In the genomic region with DNA sequence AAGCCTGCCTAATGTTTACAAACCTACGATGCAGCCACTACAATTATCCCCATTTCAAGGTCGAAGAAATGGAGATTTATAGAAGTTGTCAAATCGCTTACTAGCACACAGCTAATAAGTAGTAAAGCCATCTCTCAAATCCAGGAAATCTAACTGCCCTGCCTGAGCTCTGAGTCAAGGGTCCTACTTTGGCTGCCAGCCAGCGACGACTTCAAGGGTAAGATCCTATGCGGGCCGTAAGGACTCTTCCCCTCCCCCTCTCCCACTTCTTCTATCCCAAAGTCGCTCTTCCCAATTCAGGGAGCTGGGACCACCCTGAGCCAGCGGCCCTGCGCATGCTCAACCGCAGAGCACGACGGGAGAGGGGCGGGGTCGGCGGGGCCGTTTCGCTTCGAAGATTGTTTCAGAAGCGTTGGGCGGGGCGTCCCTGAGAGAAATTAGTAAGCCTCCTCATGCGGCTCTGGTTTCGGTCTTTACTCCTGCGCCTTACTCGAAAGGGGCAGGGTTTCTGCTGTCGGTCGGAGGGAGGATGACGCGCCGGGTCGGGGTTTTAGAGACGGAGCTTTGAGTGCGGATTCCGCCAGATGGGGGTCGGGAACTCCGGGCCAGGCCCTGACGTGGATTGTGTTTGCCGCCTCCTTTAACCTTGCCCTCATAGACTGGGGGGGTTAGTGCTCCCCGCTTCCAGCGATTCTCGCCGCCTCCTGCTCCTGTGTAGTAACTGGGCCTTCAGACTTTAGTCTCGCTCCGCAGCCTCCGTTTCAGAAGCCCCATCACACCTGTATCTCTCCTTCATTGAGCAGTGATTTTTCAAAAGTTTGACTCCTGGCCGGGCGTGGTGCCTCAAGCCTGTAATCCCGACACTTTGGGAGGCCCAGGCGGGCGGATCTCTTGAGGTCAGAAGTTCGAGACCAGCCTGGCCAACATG, we compare ENCODE assay signal across 1 cellular context.
TF ChIP-seq lines count a peak whose summit lies in the region.

A gene (plus strand): TSS at position 383 of the 928 bp plus-strand sequence. CDS start 14,603 bp downstream, outside the sequence.

TF ChIP-seq in K562, 482 proteins besides CTCF, POLR2A, EP300 and RAD21 (continued from another document and continues in another):
- TF ChIP-seq, protein P1, sequence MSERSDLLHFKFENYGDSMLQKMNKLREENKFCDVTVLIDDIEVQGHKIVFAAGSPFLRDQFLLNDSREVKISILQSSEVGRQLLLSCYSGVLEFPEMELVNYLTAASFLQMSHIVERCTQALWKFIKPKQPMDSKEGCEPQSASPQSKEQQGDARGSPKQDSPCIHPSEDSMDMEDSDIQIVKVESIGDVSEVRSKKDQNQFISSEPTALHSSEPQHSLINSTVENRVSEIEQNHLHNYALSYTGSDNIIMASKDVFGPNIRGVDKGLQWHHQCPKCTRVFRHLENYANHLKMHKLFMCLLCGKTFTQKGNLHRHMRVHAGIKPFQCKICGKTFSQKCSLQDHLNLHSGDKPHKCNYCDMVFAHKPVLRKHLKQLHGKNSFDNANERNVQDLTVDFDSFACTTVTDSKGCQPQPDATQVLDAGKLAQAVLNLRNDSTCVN (CRISPR knock-in tag; IDR thresholded peaks at IDR 0.05), result no peak
- TF ChIP-seq NFIC (IDR thresholded peaks at IDR 0.05) (peak; percentile 86), SP1 (CRISPR knock-in tag; IDR thresholded peaks at IDR 0.05) (peak; percentile 68; the same call in 1 of the 2 replicates), ARNT (IDR thresholded peaks at IDR 0.05) (peak in 1 of 2 experiments; percentile 59; a peak in 1 of 4 replicates), CEBPG (CRISPR knock-in tag; IDR thresholded peaks at IDR 0.05) (no peak; the same call in 1 of the 2 replicates), CEBPG (tag; conservative IDR thresholded peaks at IDR 0.05 in 1 of 2, IDR thresholded peaks at IDR 0.05 in 1 of 2) (no peak), ARID2 (IDR thresholded peaks at IDR 0.05) (no peak), ESRRA (IDR thresholded peaks at IDR 0.05; ENCODE audit: borderline replicate concordance, low read depth) (peak; percentile 68; the same call in 1 of the 2 replicates), TCF7L2 (IDR thresholded peaks at IDR 0.05; ENCODE audit: low read depth, low read length) (no peak), ADNP (tag; IDR thresholded peaks at IDR 0.05) (peak; percentile 74), ZFP36 (IDR thresholded peaks at IDR 0.05; ENCODE audit: low read depth, low read length, partially characterized antibody) (peak; percentile 2), NCOA2 (IDR thresholded peaks at IDR 0.05; ENCODE audit: partially characterized antibody in 2 of 2) (no peak), BACH1 (tag; IDR thresholded peaks at IDR 0.05) (no peak), MXI1 (IDR thresholded peaks at IDR 0.05; ENCODE audit: low read depth, low read length) (peak; percentile 24; the same call in 1 of the 2 replicates), KLF16 (IDR thresholded peaks at IDR 0.05) (no peak), HSF4 (CRISPR knock-in tag; IDR thresholded peaks at IDR 0.05; ENCODE audit: borderline replicate concordance) (no peak), WHSC1 (IDR thresholded peaks at IDR 0.05; ENCODE audit: low read length) (no peak), SRSF1 (IDR thresholded peaks at IDR 0.05; ENCODE audit: low read depth, low read length) (no peak), POLR2B (IDR thresholded peaks at IDR 0.05; ENCODE audit: low read depth, partially characterized antibody) (peak; percentile 85), ILF3 (IDR thresholded peaks at IDR 0.05; ENCODE audit: borderline replicate concordance) (no peak), STAT5B (CRISPR knock-in tag; IDR thresholded peaks at IDR 0.05) (no peak), TAF9B (IDR thresholded peaks at IDR 0.05; ENCODE audit: partially characterized antibody) (peak; percentile 68), MCM7 (IDR thresholded peaks at IDR 0.05) (no peak), MED1 (CRISPR knock-in tag; IDR thresholded peaks at IDR 0.05; ENCODE audit: borderline replicate concordance) (no peak), RFX5 (IDR thresholded peaks at IDR 0.05; ENCODE audit: low read depth, low read length) (no peak), CXXC5 (CRISPR knock-in tag; IDR thresholded peaks at IDR 0.05) (peak; percentile 82), CBX3 (IDR thresholded peaks at IDR 0.05; ENCODE audit: borderline replicate concordance in 1 of 2, low read length in 2 of 2) (peak in 1 of 2 experiments; percentile 52; a peak in 1 of 3 replicates), TRIM24 (IDR thresholded peaks at IDR 0.05) (no peak), POU5F1 (IDR thresholded peaks at IDR 0.05; ENCODE audit: borderline replicate concordance, low read depth, low read length, partially characterized antibody) (no peak), HNRNPLL (IDR thresholded peaks at IDR 0.05; ENCODE audit: low read depth, low read length, poor library complexity, severe bottlenecking) (peak; percentile 76), POLR2H (tag; IDR thresholded peaks at IDR 0.05; ENCODE audit: low read depth) (peak; percentile 86), PHB (CRISPR knock-in tag; IDR thresholded peaks at IDR 0.05) (no peak), GATAD2A (IDR thresholded peaks at IDR 0.05) (0 out of 2 replicates have a peak, but pooled peaks have one; percentile 42), POLR2G (IDR thresholded peaks at IDR 0.05; ENCODE audit: low read depth, low read length) (peak; percentile 85), ZNF668 (CRISPR knock-in tag; IDR thresholded peaks at IDR 0.05) (no peak), ETV1 (tag; conservative IDR thresholded peaks at IDR 0.05; ENCODE audit: low read depth) (0 out of 2 replicates have a peak, but pooled peaks have one; percentile 19), SMAD3 (CRISPR knock-in tag; conservative IDR thresholded peaks at IDR 0.05) (no peak), BCOR (IDR thresholded peaks at IDR 0.05) (peak; percentile 84; the same call in 1 of the 2 replicates), EWSR1 (IDR thresholded peaks at IDR 0.05; ENCODE audit: borderline replicate concordance, low read depth, partially characterized antibody) (no peak), CREBBP (IDR thresholded peaks at IDR 0.05; ENCODE audit: low read depth, low read length) (no peak)
- TF ChIP-seq, protein P2, sequence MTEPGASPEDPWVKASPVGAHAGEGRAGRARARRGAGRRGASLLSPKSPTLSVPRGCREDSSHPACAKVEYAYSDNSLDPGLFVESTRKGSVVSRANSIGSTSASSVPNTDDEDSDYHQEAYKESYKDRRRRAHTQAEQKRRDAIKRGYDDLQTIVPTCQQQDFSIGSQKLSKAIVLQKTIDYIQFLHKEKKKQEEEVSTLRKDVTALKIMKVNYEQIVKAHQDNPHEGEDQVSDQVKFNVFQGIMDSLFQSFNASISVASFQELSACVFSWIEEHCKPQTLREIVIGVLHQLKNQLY (CRISPR knock-in tag; conservative IDR thresholded peaks at IDR 0.05), result no peak
- TF ChIP-seq, protein P3, sequence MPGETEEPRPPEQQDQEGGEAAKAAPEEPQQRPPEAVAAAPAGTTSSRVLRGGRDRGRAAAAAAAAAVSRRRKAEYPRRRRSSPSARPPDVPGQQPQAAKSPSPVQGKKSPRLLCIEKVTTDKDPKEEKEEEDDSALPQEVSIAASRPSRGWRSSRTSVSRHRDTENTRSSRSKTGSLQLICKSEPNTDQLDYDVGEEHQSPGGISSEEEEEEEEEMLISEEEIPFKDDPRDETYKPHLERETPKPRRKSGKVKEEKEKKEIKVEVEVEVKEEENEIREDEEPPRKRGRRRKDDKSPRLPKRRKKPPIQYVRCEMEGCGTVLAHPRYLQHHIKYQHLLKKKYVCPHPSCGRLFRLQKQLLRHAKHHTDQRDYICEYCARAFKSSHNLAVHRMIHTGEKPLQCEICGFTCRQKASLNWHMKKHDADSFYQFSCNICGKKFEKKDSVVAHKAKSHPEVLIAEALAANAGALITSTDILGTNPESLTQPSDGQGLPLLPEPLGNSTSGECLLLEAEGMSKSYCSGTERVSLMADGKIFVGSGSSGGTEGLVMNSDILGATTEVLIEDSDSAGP (CRISPR knock-in tag; IDR thresholded peaks at IDR 0.05), result no peak
- TF ChIP-seq, protein P4, sequence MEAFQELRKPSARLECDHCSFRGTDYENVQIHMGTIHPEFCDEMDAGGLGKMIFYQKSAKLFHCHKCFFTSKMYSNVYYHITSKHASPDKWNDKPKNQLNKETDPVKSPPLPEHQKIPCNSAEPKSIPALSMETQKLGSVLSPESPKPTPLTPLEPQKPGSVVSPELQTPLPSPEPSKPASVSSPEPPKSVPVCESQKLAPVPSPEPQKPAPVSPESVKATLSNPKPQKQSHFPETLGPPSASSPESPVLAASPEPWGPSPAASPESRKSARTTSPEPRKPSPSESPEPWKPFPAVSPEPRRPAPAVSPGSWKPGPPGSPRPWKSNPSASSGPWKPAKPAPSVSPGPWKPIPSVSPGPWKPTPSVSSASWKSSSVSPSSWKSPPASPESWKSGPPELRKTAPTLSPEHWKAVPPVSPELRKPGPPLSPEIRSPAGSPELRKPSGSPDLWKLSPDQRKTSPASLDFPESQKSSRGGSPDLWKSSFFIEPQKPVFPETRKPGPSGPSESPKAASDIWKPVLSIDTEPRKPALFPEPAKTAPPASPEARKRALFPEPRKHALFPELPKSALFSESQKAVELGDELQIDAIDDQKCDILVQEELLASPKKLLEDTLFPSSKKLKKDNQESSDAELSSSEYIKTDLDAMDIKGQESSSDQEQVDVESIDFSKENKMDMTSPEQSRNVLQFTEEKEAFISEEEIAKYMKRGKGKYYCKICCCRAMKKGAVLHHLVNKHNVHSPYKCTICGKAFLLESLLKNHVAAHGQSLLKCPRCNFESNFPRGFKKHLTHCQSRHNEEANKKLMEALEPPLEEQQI (IDR thresholded peaks at IDR 0.05), result peak; percentile 93
- TF ChIP-seq, protein P5, sequence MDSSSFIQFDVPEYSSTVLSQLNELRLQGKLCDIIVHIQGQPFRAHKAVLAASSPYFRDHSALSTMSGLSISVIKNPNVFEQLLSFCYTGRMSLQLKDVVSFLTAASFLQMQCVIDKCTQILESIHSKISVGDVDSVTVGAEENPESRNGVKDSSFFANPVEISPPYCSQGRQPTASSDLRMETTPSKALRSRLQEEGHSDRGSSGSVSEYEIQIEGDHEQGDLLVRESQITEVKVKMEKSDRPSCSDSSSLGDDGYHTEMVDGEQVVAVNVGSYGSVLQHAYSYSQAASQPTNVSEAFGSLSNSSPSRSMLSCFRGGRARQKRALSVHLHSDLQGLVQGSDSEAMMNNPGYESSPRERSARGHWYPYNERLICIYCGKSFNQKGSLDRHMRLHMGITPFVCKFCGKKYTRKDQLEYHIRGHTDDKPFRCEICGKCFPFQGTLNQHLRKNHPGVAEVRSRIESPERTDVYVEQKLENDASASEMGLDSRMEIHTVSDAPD (CRISPR knock-in tag; IDR thresholded peaks at IDR 0.05), result no peak
- TF ChIP-seq, protein P6, sequence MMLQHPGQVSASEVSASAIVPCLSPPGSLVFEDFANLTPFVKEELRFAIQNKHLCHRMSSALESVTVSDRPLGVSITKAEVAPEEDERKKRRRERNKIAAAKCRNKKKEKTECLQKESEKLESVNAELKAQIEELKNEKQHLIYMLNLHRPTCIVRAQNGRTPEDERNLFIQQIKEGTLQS (IDR thresholded peaks at IDR 0.05), result peak; percentile 24; the same call in 1 of the 2 replicates
- TF ChIP-seq, protein P6 (CRISPR knock-in tag; conservative IDR thresholded peaks at IDR 0.05), result 0 out of 2 replicates have a peak, but pooled peaks have one; percentile 22
- TF ChIP-seq, protein P7, sequence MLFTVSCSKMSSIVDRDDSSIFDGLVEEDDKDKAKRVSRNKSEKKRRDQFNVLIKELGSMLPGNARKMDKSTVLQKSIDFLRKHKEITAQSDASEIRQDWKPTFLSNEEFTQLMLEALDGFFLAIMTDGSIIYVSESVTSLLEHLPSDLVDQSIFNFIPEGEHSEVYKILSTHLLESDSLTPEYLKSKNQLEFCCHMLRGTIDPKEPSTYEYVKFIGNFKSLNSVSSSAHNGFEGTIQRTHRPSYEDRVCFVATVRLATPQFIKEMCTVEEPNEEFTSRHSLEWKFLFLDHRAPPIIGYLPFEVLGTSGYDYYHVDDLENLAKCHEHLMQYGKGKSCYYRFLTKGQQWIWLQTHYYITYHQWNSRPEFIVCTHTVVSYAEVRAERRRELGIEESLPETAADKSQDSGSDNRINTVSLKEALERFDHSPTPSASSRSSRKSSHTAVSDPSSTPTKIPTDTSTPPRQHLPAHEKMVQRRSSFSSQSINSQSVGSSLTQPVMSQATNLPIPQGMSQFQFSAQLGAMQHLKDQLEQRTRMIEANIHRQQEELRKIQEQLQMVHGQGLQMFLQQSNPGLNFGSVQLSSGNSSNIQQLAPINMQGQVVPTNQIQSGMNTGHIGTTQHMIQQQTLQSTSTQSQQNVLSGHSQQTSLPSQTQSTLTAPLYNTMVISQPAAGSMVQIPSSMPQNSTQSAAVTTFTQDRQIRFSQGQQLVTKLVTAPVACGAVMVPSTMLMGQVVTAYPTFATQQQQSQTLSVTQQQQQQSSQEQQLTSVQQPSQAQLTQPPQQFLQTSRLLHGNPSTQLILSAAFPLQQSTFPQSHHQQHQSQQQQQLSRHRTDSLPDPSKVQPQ (CRISPR knock-in tag; IDR thresholded peaks at IDR 0.05; ENCODE audit: borderline replicate concordance), result no peak
- TF ChIP-seq, protein P8, sequence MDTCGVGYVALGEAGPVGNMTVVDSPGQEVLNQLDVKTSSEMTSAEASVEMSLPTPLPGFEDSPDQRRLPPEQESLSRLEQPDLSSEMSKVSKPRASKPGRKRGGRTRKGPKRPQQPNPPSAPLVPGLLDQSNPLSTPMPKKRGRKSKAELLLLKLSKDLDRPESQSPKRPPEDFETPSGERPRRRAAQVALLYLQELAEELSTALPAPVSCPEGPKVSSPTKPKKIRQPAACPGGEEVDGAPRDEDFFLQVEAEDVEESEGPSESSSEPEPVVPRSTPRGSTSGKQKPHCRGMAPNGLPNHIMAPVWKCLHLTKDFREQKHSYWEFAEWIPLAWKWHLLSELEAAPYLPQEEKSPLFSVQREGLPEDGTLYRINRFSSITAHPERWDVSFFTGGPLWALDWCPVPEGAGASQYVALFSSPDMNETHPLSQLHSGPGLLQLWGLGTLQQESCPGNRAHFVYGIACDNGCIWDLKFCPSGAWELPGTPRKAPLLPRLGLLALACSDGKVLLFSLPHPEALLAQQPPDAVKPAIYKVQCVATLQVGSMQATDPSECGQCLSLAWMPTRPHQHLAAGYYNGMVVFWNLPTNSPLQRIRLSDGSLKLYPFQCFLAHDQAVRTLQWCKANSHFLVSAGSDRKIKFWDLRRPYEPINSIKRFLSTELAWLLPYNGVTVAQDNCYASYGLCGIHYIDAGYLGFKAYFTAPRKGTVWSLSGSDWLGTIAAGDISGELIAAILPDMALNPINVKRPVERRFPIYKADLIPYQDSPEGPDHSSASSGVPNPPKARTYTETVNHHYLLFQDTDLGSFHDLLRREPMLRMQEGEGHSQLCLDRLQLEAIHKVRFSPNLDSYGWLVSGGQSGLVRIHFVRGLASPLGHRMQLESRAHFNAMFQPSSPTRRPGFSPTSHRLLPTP (IDR thresholded peaks at IDR 0.05; ENCODE audit: borderline replicate concordance, extremely low read depth, insufficient read length), result peak; percentile 7
- TF ChIP-seq, protein P9, sequence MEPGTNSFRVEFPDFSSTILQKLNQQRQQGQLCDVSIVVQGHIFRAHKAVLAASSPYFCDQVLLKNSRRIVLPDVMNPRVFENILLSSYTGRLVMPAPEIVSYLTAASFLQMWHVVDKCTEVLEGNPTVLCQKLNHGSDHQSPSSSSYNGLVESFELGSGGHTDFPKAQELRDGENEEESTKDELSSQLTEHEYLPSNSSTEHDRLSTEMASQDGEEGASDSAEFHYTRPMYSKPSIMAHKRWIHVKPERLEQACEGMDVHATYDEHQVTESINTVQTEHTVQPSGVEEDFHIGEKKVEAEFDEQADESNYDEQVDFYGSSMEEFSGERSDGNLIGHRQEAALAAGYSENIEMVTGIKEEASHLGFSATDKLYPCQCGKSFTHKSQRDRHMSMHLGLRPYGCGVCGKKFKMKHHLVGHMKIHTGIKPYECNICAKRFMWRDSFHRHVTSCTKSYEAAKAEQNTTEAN (CRISPR knock-in tag; IDR thresholded peaks at IDR 0.05), result no peak; the same call in 1 of the 2 replicates
